Comparison of ENCODE assay signal across 24 cellular contexts in genomic region chr1:44994306-44994898, GRCh38.
"Had no signal": no experiment of that assay in that cellular context is flagged by ENCODE, and none has a peak within 500 bp of the region (broad histone marks: within the 10 kb centered on the region; RNA-seq: fewer than 3 reads in every experiment).

No MANE protein-coding gene starts in this region.

- H3K4me1 Mint-ChIP-seq: endodermal cell; naive thymus-derived CD8-positive, alpha-beta T cell; stimulated activated naive B cell treated with anti-CD40 and anti-IgM and Interleukin-4, amounts not matched to agents 10 μg/mL and 1 μg/mL and 100 μg/mL, for 72 hours had no signal

- DNase-seq: central memory CD4-positive, alpha-beta T cell; colonic mucosa; effector CD8-positive, alpha-beta T cell; endodermal cell; esophagus squamous epithelium; head of caudate nucleus; kidney; left lung; lower lobe of right lung; naive thymus-derived CD8-positive, alpha-beta T cell; pancreas; spleen; stimulated activated CD4-positive, alpha-beta T cell treated with anti-CD3 and anti-CD28 coated beads, Interleukin-2, amount 100 ng/mL, for 48 hours; stimulated activated naive B cell treated with anti-CD40 and anti-IgM and Interleukin-4, amounts not matched to agents 10 μg/mL and 1 μg/mL and 100 μg/mL, for 72 hours; upper lobe of left lung; uterus had no signal

- H3K4me3 Mint-ChIP-seq: dendritic cell treated with granulocyte-macrophage colony-stimulating factor and Interleukin-4, amounts not matched to agents 40 ng/mL and 50 ng/mL, for 4 days; endodermal cell; naive thymus-derived CD8-positive, alpha-beta T cell; stimulated activated naive B cell treated with anti-CD40 and anti-IgM and Interleukin-4, amounts not matched to agents 10 μg/mL and 1 μg/mL and 100 μg/mL, for 72 hours; stimulated activated naive CD8-positive, alpha-beta T cell treated with anti-CD3 and anti-CD28 coated beads, Interleukin-15, Interleukin-2, amounts not matched to agents 100 ng/mL and 50 ng/mL, for 24 hours had no signal

- H3K27me3 ChIP-seq: colonic mucosa, esophagus squamous epithelium, left lung, neutrophil, pancreas, spleen, tibial nerve, upper lobe of left lung, uterus had no signal

- H3K27ac Mint-ChIP-seq: dendritic cell treated with granulocyte-macrophage colony-stimulating factor and Interleukin-4, amounts not matched to agents 40 ng/mL and 50 ng/mL, for 4 days; endodermal cell; naive thymus-derived CD8-positive, alpha-beta T cell; stimulated activated naive B cell treated with anti-CD40 and anti-IgM and Interleukin-4, amounts not matched to agents 10 μg/mL and 1 μg/mL and 100 μg/mL, for 72 hours; stimulated activated naive CD8-positive, alpha-beta T cell treated with anti-CD3 and anti-CD28 coated beads, Interleukin-15, Interleukin-2, amounts not matched to agents 100 ng/mL and 50 ng/mL, for 24 hours had no signal

- H3K9me3 ChIP-seq: colonic mucosa, esophagus squamous epithelium, left lung, lower lobe of right lung, neutrophil, pancreas, spleen, thoracic aorta, tibial nerve, upper lobe of left lung, uterus had no signal

- H3K9me3 Mint-ChIP-seq: dendritic cell treated with granulocyte-macrophage colony-stimulating factor and Interleukin-4, amounts not matched to agents 40 ng/mL and 50 ng/mL, for 4 days; naive thymus-derived CD8-positive, alpha-beta T cell; stimulated activated naive B cell treated with anti-CD40 and anti-IgM and Interleukin-4, amounts not matched to agents 10 μg/mL and 1 μg/mL and 100 μg/mL, for 72 hours; stimulated activated naive CD8-positive, alpha-beta T cell treated with anti-CD3 and anti-CD28 coated beads, Interleukin-15, Interleukin-2, amounts not matched to agents 100 ng/mL and 50 ng/mL, for 24 hours had no signal

- H3K36me3 ChIP-seq: colonic mucosa, esophagus squamous epithelium, left lung, lower lobe of right lung, neutrophil, pancreas, spleen, thoracic aorta, tibial nerve, upper lobe of left lung, uterus had no signal

- ATAC-seq: left lung; lower lobe of right lung; naive thymus-derived CD8-positive, alpha-beta T cell; pancreas; stimulated activated naive B cell treated with anti-CD40 and anti-IgM and Interleukin-4, amounts not matched to agents 10 μg/mL and 1 μg/mL and 100 μg/mL, for 72 hours had no signal

- H3K27me3 Mint-ChIP-seq: dendritic cell treated with granulocyte-macrophage colony-stimulating factor and Interleukin-4, amounts not matched to agents 40 ng/mL and 50 ng/mL, for 4 days; naive thymus-derived CD8-positive, alpha-beta T cell; stimulated activated naive B cell treated with anti-CD40 and anti-IgM and Interleukin-4, amounts not matched to agents 10 μg/mL and 1 μg/mL and 100 μg/mL, for 72 hours; stimulated activated naive CD8-positive, alpha-beta T cell treated with anti-CD3 and anti-CD28 coated beads, Interleukin-15, Interleukin-2, amounts not matched to agents 100 ng/mL and 50 ng/mL, for 24 hours had no signal

- FAIRE-seq: endothelial cell of umbilical vein, frontal cortex, kidney, pancreas had no signal

- H3K27ac ChIP-seq: colonic mucosa, esophagus squamous epithelium, left lung, lower lobe of right lung, neutrophil, pancreas, skin epidermis, spleen, thoracic aorta, tibial nerve, upper lobe of left lung, uterus had no signal

- H3K36me3 Mint-ChIP-seq: naive thymus-derived CD8-positive, alpha-beta T cell; stimulated activated naive B cell treated with anti-CD40 and anti-IgM and Interleukin-4, amounts not matched to agents 10 μg/mL and 1 μg/mL and 100 μg/mL, for 72 hours had no signal

- H3K4me3 ChIP-seq: colonic mucosa, esophagus squamous epithelium, left lung, lower lobe of right lung, pancreas, skin epidermis, spleen, thoracic aorta, tibial nerve, upper lobe of left lung, uterus had no signal

- H3K4me1 ChIP-seq: colonic mucosa, esophagus squamous epithelium, left lung, lower lobe of right lung, pancreas, spleen, upper lobe of left lung, uterus had no signal
